1 cellular context compared by ENCODE assay signal in the genomic region with DNA sequence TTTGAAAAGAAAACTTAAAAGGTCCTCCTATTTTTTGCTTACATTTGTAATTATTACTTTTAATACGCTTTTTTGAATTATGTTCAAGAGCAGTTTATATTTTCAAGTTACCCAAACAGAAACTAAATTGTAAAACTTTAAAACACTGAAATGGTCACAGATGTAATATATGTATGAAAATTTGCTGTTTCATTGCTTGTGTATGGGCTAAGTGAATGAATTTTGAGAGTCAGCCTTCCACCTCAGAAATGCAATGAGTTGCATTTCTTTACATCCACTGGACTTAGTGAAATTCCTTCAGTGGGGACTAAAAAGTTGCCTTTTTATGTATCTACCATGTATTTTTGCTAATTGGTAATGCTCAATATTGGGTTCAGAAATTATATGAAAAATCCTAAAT.
TF ChIP-seq lines count a peak whose summit lies in the region.

No MANE protein-coding gene starts in this region.

TF ChIP-seq in H1, 55 proteins besides CTCF, POLR2A, EP300 and RAD21:
- no peak for TF ChIP-seq ZNF274 (IDR thresholded peaks at IDR 0.05; ENCODE audit: borderline replicate concordance, extremely low read depth, low read length)
- TF ChIP-seq, protein P1, sequence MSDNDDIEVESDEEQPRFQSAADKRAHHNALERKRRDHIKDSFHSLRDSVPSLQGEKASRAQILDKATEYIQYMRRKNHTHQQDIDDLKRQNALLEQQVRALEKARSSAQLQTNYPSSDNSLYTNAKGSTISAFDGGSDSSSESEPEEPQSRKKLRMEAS (IDR thresholded peaks at IDR 0.05), result no peak
- TF ChIP-seq, protein P2, sequence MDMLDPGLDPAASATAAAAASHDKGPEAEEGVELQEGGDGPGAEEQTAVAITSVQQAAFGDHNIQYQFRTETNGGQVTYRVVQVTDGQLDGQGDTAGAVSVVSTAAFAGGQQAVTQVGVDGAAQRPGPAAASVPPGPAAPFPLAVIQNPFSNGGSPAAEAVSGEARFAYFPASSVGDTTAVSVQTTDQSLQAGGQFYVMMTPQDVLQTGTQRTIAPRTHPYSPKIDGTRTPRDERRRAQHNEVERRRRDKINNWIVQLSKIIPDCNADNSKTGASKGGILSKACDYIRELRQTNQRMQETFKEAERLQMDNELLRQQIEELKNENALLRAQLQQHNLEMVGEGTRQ (IDR thresholded peaks at IDR 0.05; ENCODE audit: low read length), result no peak
- no peak for TF ChIP-seq EZH2 (IDR thresholded peaks at IDR 0.05; ENCODE audit: low read depth, low read length, severe bottlenecking)
- no peak for TF ChIP-seq BRCA1 (IDR thresholded peaks at IDR 0.05; ENCODE audit: low read depth, low read length)
- TF ChIP-seq CHD2 (IDR thresholded peaks at IDR 0.05; ENCODE audit: low read length), result no peak
- no peak for TF ChIP-seq HDAC6 (IDR thresholded peaks at IDR 0.05; ENCODE audit: low read depth, low read length)
- TF ChIP-seq GTF2F1 (IDR thresholded peaks at IDR 0.05; ENCODE audit: borderline replicate concordance, low read depth, low read length), result no peak
- no peak for TF ChIP-seq TCF12 (IDR thresholded peaks at IDR 0.05; ENCODE audit: low read depth, low read length)
